In the genomic region with DNA sequence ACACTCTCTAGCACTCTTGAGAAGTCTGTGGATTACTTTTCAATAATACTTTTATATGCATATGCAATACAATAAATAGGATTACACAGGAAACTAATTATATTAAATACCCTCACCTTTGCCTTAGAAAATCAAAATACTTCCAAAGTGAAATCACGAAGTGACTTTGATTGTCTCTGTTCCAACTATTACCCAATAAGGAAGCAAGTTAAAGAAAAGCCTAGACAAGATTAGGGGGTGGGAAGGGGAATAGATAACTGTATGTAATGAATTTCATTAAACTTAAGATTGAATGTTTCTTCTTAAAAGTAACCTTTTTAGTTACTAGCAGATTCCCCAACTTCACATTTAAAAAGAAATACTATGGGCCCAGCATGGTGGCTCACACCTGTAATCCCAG, we compare ENCODE assay signal across 6 cellular contexts.
"Had no signal": no experiment of that assay in that cellular context is flagged by ENCODE, and none has a peak within 500 bp of the region (broad histone marks: within the 10 kb centered on the region; RNA-seq: fewer than 3 reads in every experiment).

No MANE protein-coding gene starts in this region.

- H3K4me3 ChIP-seq: K562 had no signal

- FAIRE-seq: HepG2, HTR-8/SVneo, K562 had no signal

- DNase-seq: IMR-90, KBM-7 had no signal

- ATAC-seq: HepG2, K562 had no signal

- H3K27ac ChIP-seq: HL-60 had no signal
